13 cellular contexts compared by ENCODE assay signal in genomic region chr17:21696227-21696626, GRCh38. TPM values are rescaled to one million over a fixed set of nuclear protein-coding genes. Genes with fewer than 3 reads are reported as not detected.
"Had no signal": no experiment of that assay in that cellular context is flagged by ENCODE, and none has a peak within 500 bp of the region (broad histone marks: within the 10 kb centered on the region; RNA-seq: fewer than 3 reads in every experiment).

No MANE protein-coding gene starts in this region.

RNA-seq across cellular contexts. Expression of gene KCNJ18, which starts 3.9 kb away (rescaled TPM):
- total RNA-seq: stomach, subcutaneous adipose tissue, temporal lobe, thoracic aorta, thyroid gland, tibial nerve, transverse colon, upper lobe of left lung, upper lobe of right lung, ureter, urinary bladder, uterus, vagina had no signal
- polyA plus RNA-seq: stomach, urinary bladder had no signal
